Comparison of ENCODE assay signal across 28 cellular contexts in genomic region chr7:47047384-47047783, GRCh38.
DNase-seq lines count a peak whose midpoint lies in the region; ATAC-seq, FAIRE-seq and TF ChIP-seq lines count a peak whose summit lies in the region.
"Had no signal": no experiment of that assay in that cellular context is flagged by ENCODE, and none has a peak within 500 bp of the region (broad histone marks: within the 10 kb centered on the region; RNA-seq: fewer than 3 reads in every experiment).

No MANE protein-coding gene starts in this region.

- H3K9ac ChIP-seq in astrocyte (ENCODE audit: low read length) (no peak overlapping the region), kidney (ENCODE audit: low read length in 2 of 2) (peak overlapping the region in 1 of 2 donors; percentile 44)
- H3K9ac ChIP-seq: KMS-11 had no signal

- peaks cover 18% of the 10 kb centered on the region for H3K27me3 Mint-ChIP-seq in astrocyte (ENCODE audit: low read depth, unreplicated experiment)

- ATAC-seq in HG03045 (IDR thresholded peaks at IDR 0.05; ENCODE audit: unreplicated experiment) (no peak), GM21737 (IDR thresholded peaks at IDR 0.05; ENCODE audit: unreplicated experiment) (no peak), GM19351 (IDR thresholded peaks at IDR 0.05; ENCODE audit: unreplicated experiment) (no peak)
- ATAC-seq: activated T-cell treated with anti-CD3 and anti-CD28 coated beads, Interleukin-2, amount 50 U/mL, for 4 hours; pancreas; right lobe of liver had no signal

- H3K4me1 Mint-ChIP-seq in astrocyte (ENCODE audit: low read depth, unreplicated experiment) = peaks cover 2% of the 10 kb centered on the region

- no peak overlapping the region for H3K4me3 Mint-ChIP-seq in astrocyte (ENCODE audit: unreplicated experiment)
- H3K4me3 Mint-ChIP-seq: activated T-cell treated with anti-CD3 and anti-CD28 coated beads, Interleukin-2, amount 50 U/mL, for 4 hours; nephron progenitor cell; T-helper 1 cell treated with Interleukin-12 subunit alpha and Interleukin-12 subunit beta and Interleukin-4 antibody, amounts not matched to agents 30 μg/mL and 1 μg/mL, for 36 hours had no signal

- no peaks in the 10 kb centered on the region for H3K36me3 Mint-ChIP-seq in astrocyte (ENCODE audit: low read depth, unreplicated experiment)

- H3K4me1 ChIP-seq in astrocyte (ENCODE audit: insufficient read depth, low read length) (no peaks in the 10 kb centered on the region), kidney (ENCODE audit: control insufficient read depth in 1 of 2, insufficient read depth in 1 of 2, low read depth in 1 of 2, low read length in 2 of 2) (peaks cover 21 to 23% of the 10 kb centered on the region in 2 donors), testis (peaks cover 15% of the 10 kb centered on the region)

- FAIRE-seq in astrocyte (lab: Jason Lieb, UNC) (no peak), kidney (lab: Jason Lieb, UNC) (peak; percentile 3)
- FAIRE-seq: endothelial cell of umbilical vein, pancreas had no signal

- TF ChIP-seq CTCF in astrocyte (IDR thresholded peaks at IDR 0.05; ENCODE audit: insufficient read depth, low read depth, low read length) = no peak
- TF ChIP-seq CTCF in kidney (IDR thresholded peaks at IDR 0.05; ENCODE audit: borderline replicate concordance, extremely low read depth, insufficient read depth) = no peak
- TF ChIP-seq CTCF in testis (IDR thresholded peaks at IDR 0.05) = no peak

- intact Hi-C loops in kidney (cut with DNase I) = no loop called here
- intact Hi-C loops in testis (cut with DNase I; ENCODE audit: low total_unique reads) = no loop called here

- 29 to 55% methylated on average over 2 of the region's 2 CpGs for WGBS in testis, 2 donors

- DNase-seq in NCI-H446 treated with DMSO at 0.1 percent for 48 hours (lab: John Stamatoyannopoulos, UW) = peak; percentile 11
- DNase-seq in NCI-H446 (lab: John Stamatoyannopoulos, UW) = no peak
- peak; percentile 14 for DNase-seq in astrocyte (ENCODE audit: low read depth)
- no peak for DNase-seq in kidney
- peak; percentile 32 for DNase-seq in testis
- DNase-seq: 8988T; activated CD4-positive, alpha-beta T cell treated with anti-CD3 and anti-CD28 coated beads for 4 hours; activated T-cell treated with anti-CD3 and anti-CD28 coated beads, Interleukin-2, amount 50 U/mL, for 4 hours; caudate nucleus; dermis blood vessel endothelial cell; DMS79; heart right ventricle; left lung; NCI-H1436; NCI-H524; nephron progenitor cell; pancreas; right lobe of liver; stimulated activated CD4-positive, alpha-beta T cell treated with anti-CD3 and anti-CD28 coated beads, Interleukin-4, amount 100 ng/mL, for 4 hours; stimulated activated naive CD4-positive, alpha-beta T cell treated with Interleukin-2 at 50 U/mL for 16 hours had no signal

- H3K27ac ChIP-seq in astrocyte (ENCODE audit: low read depth, low read length) = no peak overlapping the region
- H3K27ac ChIP-seq in kidney (ENCODE audit: low read depth in 2 of 2, low read length in 2 of 2) = peak overlapping the region; percentile 5 to 14
- no peak overlapping the region for H3K27ac ChIP-seq in testis
- H3K27ac ChIP-seq: KMS-11, left lung, pancreas, right lobe of liver, SK-N-MC, tibial nerve had no signal

- H3K36me3 ChIP-seq in astrocyte (ENCODE audit: insufficient read depth, low read length) (no peaks in the 10 kb centered on the region), kidney (ENCODE audit: control insufficient read depth in 1 of 2, insufficient read depth in 2 of 2, low read length in 2 of 2) (no peaks in the 10 kb centered on the region), testis (ENCODE audit: low read depth, missing control alignments) (no peaks in the 10 kb centered on the region)
- H3K36me3 ChIP-seq: heart right ventricle, left lung, pancreas, right lobe of liver, tibial nerve had no signal

- H3K79me2 ChIP-seq in astrocyte (ENCODE audit: insufficient read depth, low read length) = no peaks in the 10 kb centered on the region

- H4K20me1 ChIP-seq in astrocyte (ENCODE audit: insufficient read depth, low read length) = no peaks in the 10 kb centered on the region

- no peak for TF ChIP-seq POLR2A in testis (IDR thresholded peaks at IDR 0.05)

- no peaks in the 10 kb centered on the region for H3K9me3 ChIP-seq in astrocyte (ENCODE audit: insufficient read depth, low read depth, low read length)
- H3K9me3 ChIP-seq in kidney (ENCODE audit: control insufficient read depth in 1 of 2, low read length in 2 of 2) = no peaks in the 10 kb centered on the region
- H3K9me3 ChIP-seq in testis = no peaks in the 10 kb centered on the region
- H3K9me3 ChIP-seq: heart right ventricle, left lung, pancreas, right lobe of liver, tibial nerve had no signal

- peaks cover 4% of the 10 kb centered on the region for H3K9me3 Mint-ChIP-seq in astrocyte (ENCODE audit: unreplicated experiment)
- H3K9me3 Mint-ChIP-seq: activated T-cell treated with anti-CD3 and anti-CD28 coated beads, Interleukin-2, amount 50 U/mL, for 4 hours; nephron progenitor cell; T-helper 1 cell treated with Interleukin-12 subunit alpha and Interleukin-12 subunit beta and Interleukin-4 antibody, amounts not matched to agents 30 μg/mL and 1 μg/mL, for 36 hours had no signal

- H3K27ac Mint-ChIP-seq in astrocyte (ENCODE audit: unreplicated experiment) = no peak overlapping the region
- H3K27ac Mint-ChIP-seq: T-helper 1 cell treated with Interleukin-12 subunit alpha and Interleukin-12 subunit beta and Interleukin-4 antibody, amounts not matched to agents 30 μg/mL and 1 μg/mL, for 36 hours had no signal

- no peak overlapping the region for H3K4me2 ChIP-seq in astrocyte (ENCODE audit: low read length)
- H3K4me2 ChIP-seq: KMS-11 had no signal

- peaks cover 2% of the 10 kb centered on the region for H3K27me3 ChIP-seq in astrocyte (ENCODE audit: insufficient read depth, low read length)
- no peaks in the 10 kb centered on the region for H3K27me3 ChIP-seq in testis
- H3K27me3 ChIP-seq: heart right ventricle, pancreas, right lobe of liver had no signal

- no peak overlapping the region for H2AFZ ChIP-seq in astrocyte (ENCODE audit: low read depth, low read length)

- H3K4me3 ChIP-seq in astrocyte (ENCODE audit: insufficient read depth, low read depth, low read length) = no peak overlapping the region
- H3K4me3 ChIP-seq in kidney (ENCODE audit: low read length in 2 of 2) = peak overlapping the region in 1 of 2 donors; percentile 30
- no peak overlapping the region for H3K4me3 ChIP-seq in testis
- H3K4me3 ChIP-seq: heart right ventricle, left lung, pancreas, right lobe of liver, SK-N-MC, tibial nerve had no signal

Comparison
In these comparisons a context has a peak if more than half of its experiments do, and no peak if none do; other contexts are left out.
1. DNase-seq: peak in NCI-H446 treated with DMSO at 0.1 percent for 48 hours (single experiment), astrocyte (single experiment) and testis (single experiment); none in NCI-H446 (0 of 2) and kidney (single experiment).
2. H3K27ac ChIP-seq: peak in kidney (2 of 2); none in astrocyte (single experiment) and testis (0 of 2).